Comparison of ENCODE assay signal across 8 cellular contexts in the genomic region with DNA sequence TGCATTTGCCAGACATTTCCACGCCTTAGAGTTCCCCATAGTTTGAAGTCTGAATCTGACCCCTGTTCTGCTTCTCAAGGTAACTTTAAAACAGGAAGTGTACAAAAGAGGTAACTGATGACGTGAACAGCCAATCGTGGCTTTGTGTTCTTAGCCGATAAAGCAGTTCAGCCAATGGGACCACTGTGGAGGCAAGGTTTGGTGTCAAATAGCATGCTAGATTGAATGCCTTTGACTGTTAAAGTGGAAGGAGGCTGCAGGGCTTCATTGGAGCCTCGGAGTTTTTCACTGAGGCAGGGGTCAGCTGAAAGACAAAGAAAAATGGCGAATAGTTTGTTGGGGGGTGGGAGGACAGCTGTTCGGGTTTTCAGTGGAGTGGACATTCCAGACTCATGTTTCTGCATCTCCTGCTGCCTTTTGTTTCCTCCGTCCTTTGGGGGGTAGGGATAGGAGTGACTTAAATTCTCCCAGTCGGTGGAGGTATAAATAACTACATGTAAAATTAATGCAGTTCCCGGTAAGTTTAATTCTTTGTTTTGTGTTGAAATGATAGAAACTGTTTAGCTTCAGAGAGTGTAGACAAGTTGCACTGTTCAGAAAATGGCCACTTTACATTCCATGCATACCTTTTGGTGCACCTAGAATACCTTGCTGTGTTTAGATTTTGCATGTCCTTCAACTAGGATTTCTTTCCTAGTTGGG. TPM values are rescaled to one million over a fixed set of nuclear protein-coding genes. Genes with fewer than 3 reads are reported as not detected.
A peak's percentile ranks its signal among the peaks of the same experiment; 100 is the strongest.
DNase-seq lines count a peak whose midpoint lies in the region; ATAC-seq and TF ChIP-seq lines count a peak whose summit lies in the region.

No MANE protein-coding gene starts in this region.

- no peaks in the 10 kb centered on the region for H3K9me3 ChIP-seq in CD4-positive, alpha-beta T cell (ENCODE audit: control insufficient read depth, low read length)

- no peaks in the 10 kb centered on the region for H3K27me3 Mint-ChIP-seq in CD4-positive, alpha-beta T cell

- H3K4me3 ChIP-seq in HL-60 (replicated peaks; ENCODE audit: insufficient read depth, low read length) = peak overlapping the region; percentile 63

- no peaks in the 10 kb centered on the region for H3K9me3 Mint-ChIP-seq in CD4-positive, alpha-beta T cell

- H3K27me3 ChIP-seq in CD4-positive, alpha-beta T cell (ENCODE audit: control insufficient read depth, insufficient read depth, low read length) = no peaks in the 10 kb centered on the region
- no peaks in the 10 kb centered on the region for H3K27me3 ChIP-seq in HL-60 (ENCODE audit: insufficient read depth, poor library complexity, severe bottlenecking)

- intact Hi-C loops in CD4-positive, alpha-beta T cell (cut with DNase I, micrococcal nuclease) = loop anchor here (1.0 kb wide), 1 partner anchor 18 kb away; a partner anchor contains a TSS

- H3K4me3 Mint-ChIP-seq in CD4-positive, alpha-beta T cell = peak overlapping the region; percentile 93

- CTCF ChIA-PET in CD4-positive, alpha-beta T cell (lab: Charles Lee) = interaction anchor here (0.5 to 3.2 kb wide), 7 partner anchors 10 to 1658 kb away, joined by 3 to 9 read pairs (median 3); no protein-coding TSS in a partner anchor

- peaks cover 76% of the 10 kb centered on the region for H3K4me1 Mint-ChIP-seq in CD4-positive, alpha-beta T cell (ENCODE audit: low read depth)

- no peak for TF ChIP-seq CTCF in CD4-positive, alpha-beta T cell (IDR thresholded peaks at IDR 0.05)
- no peak for TF ChIP-seq CTCF in HL-60 (IDR thresholded peaks at IDR 0.05; ENCODE audit: insufficient read depth, low read length)

- peak overlapping the region; percentile 56 for H3K27ac ChIP-seq in CD4-positive, alpha-beta T cell (ENCODE audit: low read depth, low read length)
- peak overlapping the region; percentile 77 for H3K27ac ChIP-seq in HL-60 (replicated peaks)

- H3K27ac Mint-ChIP-seq in CD4-positive, alpha-beta T cell = peak overlapping the region; percentile 87

- H3K36me3 Mint-ChIP-seq in CD4-positive, alpha-beta T cell (ENCODE audit: low read depth) = peaks cover 17% of the 10 kb centered on the region

- POLR2A ChIA-PET in CD4-positive, alpha-beta T cell (lab: Charles Lee) = interaction anchor here (0.9 to 15.8 kb wide), 4 partner anchors 11 to 18 kb away, joined by 3 to 174 read pairs (median 4); a partner anchor contains a TSS

- peak; percentile 48 to 81 (median 58) for DNase-seq in CD4-positive, alpha-beta T cell
- DNase-seq in HL-60 (ENCODE audit: low read depth in 1 of 2, low spot score in 1 of 2) = peak; percentile 79 to 95
- peak; percentile 89 for DNase-seq in NOMO-1 treated with dmso at 0.1 percent for 144 hours (lab: John Stamatoyannopoulos, UW; ENCODE audit: unreplicated experiment)
- DNase-seq in activated CD8-positive, alpha-beta memory T cell treated with anti-CD3 and anti-CD28 coated beads, Interleukin-2, amount 50 U/mL, for 48 hours = peak; percentile 66
- DNase-seq in epidermal melanocyte (ENCODE audit: insufficient read length, low spot score) = peak; percentile 89
- DNase-seq in midbrain (lab: John Stamatoyannopoulos, UW) = peak; percentile 91
- DNase-seq in stimulated activated CD8-positive, alpha-beta memory T cell treated with anti-CD3 and anti-CD28 coated beads, Interleukin-15, amount 100 ng/mL, for 48 hours (ENCODE audit: low read depth in 2 of 2) = peak; percentile 46 to 52

- ATAC-seq in CD4-positive, alpha-beta T cell (ENCODE audit: poor library complexity) = peak; percentile 97
- peak; percentile 74 for ATAC-seq in GM19467 (IDR thresholded peaks at IDR 0.05; ENCODE audit: unreplicated experiment)

RNA-seq across cellular contexts. Expression of a gene that starts 17.7 kb away (rescaled TPM):
- total RNA-seq in CD4-positive, alpha-beta T cell = 10 to 100 TPM; 28.6 to 35.2 TPM

RNA-seq across cellular contexts. Expression of a gene that starts 43.8 kb away (rescaled TPM):
- total RNA-seq in CD4-positive, alpha-beta T cell = 1 to 10 TPM in 1 of 2 experiments, under 1 TPM in 1; 0.99 to 1.1 TPM

Comparison
In these comparisons a context has a peak if more than half of its experiments do, and no peak if none do; other contexts are left out.
1. Peak in every context shown above with its lines: DNase-seq, ATAC-seq, H3K4me3 ChIP-seq and H3K27ac ChIP-seq.